1 cellular context compared by ENCODE assay signal in the genomic region with DNA sequence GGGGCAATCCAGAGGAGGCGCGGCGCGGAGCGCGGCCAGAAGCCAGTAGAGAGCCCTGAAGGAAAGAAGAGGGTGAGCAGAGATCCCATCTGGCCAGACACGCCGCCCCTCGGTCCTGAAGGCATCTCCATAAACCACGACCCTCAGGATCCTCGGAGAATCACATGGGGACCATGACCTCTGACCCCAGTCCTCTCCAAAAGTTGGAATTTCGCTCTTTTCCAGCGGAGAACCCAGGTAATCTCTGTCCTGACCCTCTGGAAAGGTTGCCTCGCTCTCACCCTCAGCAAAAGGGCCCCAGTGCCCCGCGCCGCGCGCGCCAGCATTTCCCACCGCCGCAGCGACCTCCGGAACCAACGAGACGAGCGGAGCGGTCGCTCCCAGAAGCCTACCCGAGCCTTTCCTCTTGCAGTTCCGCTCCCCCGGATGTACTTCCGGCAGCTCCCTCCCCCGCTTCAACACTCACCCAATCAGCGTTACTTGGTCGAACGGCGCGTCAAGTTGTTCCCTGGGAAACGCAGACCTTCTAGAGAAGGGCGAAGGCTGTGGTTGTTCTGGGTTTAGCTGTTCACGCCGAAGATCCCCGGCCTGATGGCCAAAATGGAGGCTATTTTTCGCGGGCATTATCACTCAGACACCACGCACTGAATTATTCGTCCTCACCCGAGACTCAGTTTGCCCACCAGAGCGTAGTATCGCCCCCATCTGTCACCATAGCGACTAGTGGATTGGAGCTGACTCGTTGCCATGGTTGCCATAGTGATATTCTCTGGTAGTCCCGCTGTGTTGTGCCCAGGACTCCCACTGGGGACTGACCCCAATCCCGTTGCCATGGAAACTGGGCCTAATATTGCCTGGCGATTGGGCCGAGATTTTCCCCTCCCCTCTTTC.
TF ChIP-seq lines count a peak whose summit lies in the region.

A gene with protein sequence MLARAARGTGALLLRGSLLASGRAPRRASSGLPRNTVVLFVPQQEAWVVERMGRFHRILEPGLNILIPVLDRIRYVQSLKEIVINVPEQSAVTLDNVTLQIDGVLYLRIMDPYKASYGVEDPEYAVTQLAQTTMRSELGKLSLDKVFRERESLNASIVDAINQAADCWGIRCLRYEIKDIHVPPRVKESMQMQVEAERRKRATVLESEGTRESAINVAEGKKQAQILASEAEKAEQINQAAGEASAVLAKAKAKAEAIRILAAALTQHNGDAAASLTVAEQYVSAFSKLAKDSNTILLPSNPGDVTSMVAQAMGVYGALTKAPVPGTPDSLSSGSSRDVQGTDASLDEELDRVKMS (minus strand): TSS at position 363 of the 891 bp plus-strand sequence. CDS start 37 bp downstream, at position 326.

TF ChIP-seq in GM23338, 12 proteins besides CTCF, POLR2A, EP300 and RAD21:
- peak; percentile 86 for TF ChIP-seq POLR2AphosphoS5 (IDR thresholded peaks at IDR 0.05; ENCODE audit: low read depth)
- no peak for TF ChIP-seq JUNB (IDR thresholded peaks at IDR 0.05; ENCODE audit: unreplicated experiment)
- TF ChIP-seq ETS1 (IDR thresholded peaks at IDR 0.05), result peak; percentile 74; the same call in 1 of the 2 replicates
- peak; percentile 67 for TF ChIP-seq CREB1 (CRISPR knock-in tag; IDR thresholded peaks at IDR 0.05; ENCODE audit: low read depth)
